In the genomic region with DNA sequence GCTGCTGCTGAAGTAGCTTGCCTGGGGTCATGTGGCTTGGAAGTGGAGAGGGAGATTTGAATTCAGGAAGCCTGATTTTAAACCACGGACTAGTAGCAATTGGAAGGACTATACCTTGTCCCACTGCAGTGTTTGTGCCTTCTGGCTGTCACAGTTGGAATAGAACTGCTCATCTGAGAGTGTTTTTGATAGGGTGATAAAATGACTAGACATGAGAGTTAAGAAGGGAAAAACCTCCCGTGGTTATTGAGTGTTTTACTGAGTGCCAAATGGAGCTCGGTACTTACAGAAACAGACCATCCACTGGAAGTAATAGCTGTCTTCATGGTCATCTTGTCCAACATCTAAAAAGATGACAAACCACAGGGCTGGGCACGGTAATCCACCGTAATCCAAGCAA, we compare ENCODE assay signal across 19 cellular contexts.
"Had no signal": no experiment of that assay in that cellular context is flagged by ENCODE, and none has a peak within 500 bp of the region (broad histone marks: within the 10 kb centered on the region; RNA-seq: fewer than 3 reads in every experiment).

No MANE protein-coding gene starts in this region.

- H3K27me3 ChIP-seq: colonic mucosa, neutrophil, thyroid gland had no signal

- H3K27ac ChIP-seq: colonic mucosa, neutrophil, SK-N-MC, thyroid gland had no signal

- H3K4me3 Mint-ChIP-seq: naive thymus-derived CD8-positive, alpha-beta T cell had no signal

- H3K9me3 Mint-ChIP-seq: naive thymus-derived CD8-positive, alpha-beta T cell had no signal

- H3K4me1 ChIP-seq: colonic mucosa had no signal

- H3K27me3 Mint-ChIP-seq: naive thymus-derived CD8-positive, alpha-beta T cell had no signal

- FAIRE-seq: keratinocyte, urothelium cell line had no signal

- H3K4me2 ChIP-seq: smooth muscle cell had no signal

- DNase-seq: activated CD8-positive, alpha-beta memory T cell treated with anti-CD3 and anti-CD28 coated beads, Interleukin-2, amount 50 U/mL, for 48 hours; activated effector memory CD4-positive, alpha-beta T cell treated with Interleukin-2 at 50 U/mL for 16 hours; activated naive CD4-positive, alpha-beta T cell treated with anti-CD3 and anti-CD28 coated beads, Interleukin-2, amount 50 U/mL, for 16 hours; amniotic stem cell; central memory CD4-positive, alpha-beta T cell; colonic mucosa; mammary epithelial cell; mucosa of descending colon; naive thymus-derived CD8-positive, alpha-beta T cell; right cardiac atrium; T-helper 9 cell; thyroid gland had no signal

- H3K9me3 ChIP-seq: colonic mucosa, mucosa of descending colon, neutrophil, thyroid gland had no signal

- H3K36me3 ChIP-seq: colonic mucosa, neutrophil, thyroid gland had no signal

- H3K4me3 ChIP-seq: colonic mucosa, mucosa of descending colon, SK-N-MC, smooth muscle cell, thyroid gland had no signal

- ATAC-seq: esophagus mucosa; left lobe of liver; mucosa of descending colon; naive thymus-derived CD8-positive, alpha-beta T cell; right cardiac atrium had no signal
